Comparison of ENCODE assay signal across 11 cellular contexts in the genomic region with DNA sequence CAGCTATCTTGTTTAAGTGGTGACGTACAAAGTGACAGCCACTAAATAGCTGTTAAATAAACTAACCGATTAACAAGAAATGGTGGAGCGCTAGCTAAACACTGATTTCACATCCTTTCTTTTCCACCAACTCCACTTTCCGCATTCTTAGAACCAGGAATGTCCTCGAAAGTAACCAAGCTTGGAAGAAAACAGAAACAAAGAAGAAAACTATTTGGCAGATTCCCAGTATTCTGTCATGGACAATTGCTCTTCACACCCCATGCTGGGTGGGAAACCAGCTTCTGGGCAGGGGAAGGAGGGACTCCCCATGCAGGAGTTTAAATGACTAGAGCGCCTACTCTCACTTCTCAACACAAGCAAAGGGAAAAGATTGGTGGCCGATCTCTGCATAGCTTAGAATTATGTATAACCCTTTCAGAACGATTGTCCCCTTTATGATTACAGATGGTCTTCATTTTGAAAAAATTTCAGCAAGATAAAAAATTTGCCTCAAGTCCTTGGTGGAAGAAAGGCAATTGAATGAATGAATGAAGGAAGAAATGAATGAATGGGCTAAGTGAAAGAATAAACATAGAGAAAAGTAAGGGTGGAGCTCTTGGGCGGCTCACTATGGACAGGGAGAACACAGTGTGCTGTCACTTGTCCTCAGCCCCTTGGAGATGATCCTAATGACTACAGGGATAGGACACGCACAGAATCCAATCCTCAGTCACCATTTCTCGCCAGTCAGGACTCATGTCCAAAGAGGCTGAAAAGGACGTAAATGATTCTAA.
DNase-seq lines count a peak whose midpoint lies in the region; ATAC-seq and TF ChIP-seq lines count a peak whose summit lies in the region.
"Had no signal": no experiment of that assay in that cellular context is flagged by ENCODE, and none has a peak within 500 bp of the region (broad histone marks: within the 10 kb centered on the region; RNA-seq: fewer than 3 reads in every experiment).

No MANE protein-coding gene starts in this region.

- H3K27me3 Mint-ChIP-seq in activated CD4-positive, alpha-beta T cell treated with anti-CD3 and anti-CD28 coated beads, Interleukin-2, amount 10 ng/mL, durations not matched to agents 24 days and 14 days: peaks cover 1% of the 10 kb centered on the region
- no peaks in the 10 kb centered on the region for H3K27me3 Mint-ChIP-seq in stimulated activated naive CD8-positive, alpha-beta T cell treated with anti-CD3 and anti-CD28 coated beads, Interleukin-15, amount 100 ng/mL, for 72 hours

- H3K4me1 ChIP-seq in Peyer's patch: peaks cover 0 to 3% (median 0%) of the 10 kb centered on the region in 4 donors
- H3K4me1 ChIP-seq: A549 had no signal

- H3K9me3 Mint-ChIP-seq in activated CD4-positive, alpha-beta T cell treated with anti-CD3 and anti-CD28 coated beads, Interleukin-2, amount 10 ng/mL, durations not matched to agents 24 days and 14 days: peaks cover 16% of the 10 kb centered on the region
- H3K9me3 Mint-ChIP-seq in stimulated activated naive CD8-positive, alpha-beta T cell treated with anti-CD3 and anti-CD28 coated beads, Interleukin-15, amount 100 ng/mL, for 72 hours: peaks cover 0 to 10% of the 10 kb centered on the region in 2 donors

- DNase-seq in activated CD4-positive, alpha-beta T cell treated with anti-CD3 and anti-CD28 coated beads, Interleukin-2, amount 10 ng/mL, durations not matched to agents 24 days and 14 days: no peak
- no peak for DNase-seq in activated CD4-positive, alpha-beta T cell treated with anti-CD3 and anti-CD28 coated beads for 4 hours
- no peak for DNase-seq in Peyer's patch
- DNase-seq in glomerular visceral epithelial cell (ENCODE audit: extremely low spot score): peak; percentile 88
- no peak for DNase-seq in stimulated activated naive CD8-positive, alpha-beta T cell treated with anti-CD3 and anti-CD28 coated beads, Interleukin-15, amount 100 ng/mL, for 72 hours
- no peak for DNase-seq in NCI-H1048 (lab: John Stamatoyannopoulos, UW)
- DNase-seq in NCI-H748 (lab: John Stamatoyannopoulos, UW; ENCODE audit: unreplicated experiment): no peak
- DNase-seq: NCI-H774, T1000 had no signal

- H3K27ac ChIP-seq in Peyer's patch: peak overlapping the region; percentile 70 to 87 (median 76)

- peak overlapping the region; percentile 87 for H3K27ac Mint-ChIP-seq in activated CD4-positive, alpha-beta T cell treated with anti-CD3 and anti-CD28 coated beads, Interleukin-2, amount 10 ng/mL, durations not matched to agents 24 days and 14 days
- peak overlapping the region; percentile 96 for H3K27ac Mint-ChIP-seq in stimulated activated naive CD8-positive, alpha-beta T cell treated with anti-CD3 and anti-CD28 coated beads, Interleukin-15, amount 100 ng/mL, for 72 hours

- H3K9me3 ChIP-seq in Peyer's patch: no peaks in the 10 kb centered on the region

- ATAC-seq in stimulated activated naive CD8-positive, alpha-beta T cell treated with anti-CD3 and anti-CD28 coated beads, Interleukin-15, amount 100 ng/mL, for 72 hours: no peak
- no peak for ATAC-seq in GM21825 (IDR thresholded peaks at IDR 0.05; ENCODE audit: unreplicated experiment)
- ATAC-seq: A549 had no signal

- H3K27me3 ChIP-seq in Peyer's patch: no peaks in the 10 kb centered on the region

- peak overlapping the region; percentile 42 to 53 (median 46) for H3K4me3 ChIP-seq in Peyer's patch
- H3K4me3 ChIP-seq: A549 had no signal

- no peaks in the 10 kb centered on the region for H3K36me3 ChIP-seq in Peyer's patch

- no peak for TF ChIP-seq CTCF in Peyer's patch (IDR thresholded peaks at IDR 0.05)

- intact Hi-C loops in activated CD4-positive, alpha-beta T cell treated with anti-CD3 and anti-CD28 coated beads, Interleukin-2, amount 10 ng/mL, durations not matched to agents 24 days and 14 days (cut with micrococcal nuclease): loop anchor here (5.0 kb wide), 2 partner anchors 149 to 209 kb away; a partner anchor contains a TSS

- TF ChIP-seq POLR2A in Peyer's patch (IDR thresholded peaks at IDR 0.05): no peak

- peak overlapping the region; percentile 71 for H3K4me3 Mint-ChIP-seq in activated CD4-positive, alpha-beta T cell treated with anti-CD3 and anti-CD28 coated beads, Interleukin-2, amount 10 ng/mL, durations not matched to agents 24 days and 14 days
- peak overlapping the region; percentile 91 to 94 for H3K4me3 Mint-ChIP-seq in stimulated activated naive CD8-positive, alpha-beta T cell treated with anti-CD3 and anti-CD28 coated beads, Interleukin-15, amount 100 ng/mL, for 72 hours

- H3K36me3 Mint-ChIP-seq in activated CD4-positive, alpha-beta T cell treated with anti-CD3 and anti-CD28 coated beads, Interleukin-2, amount 10 ng/mL, durations not matched to agents 24 days and 14 days (ENCODE audit: low read depth): peaks cover 39% of the 10 kb centered on the region

- peaks cover 60% of the 10 kb centered on the region for H3K4me1 Mint-ChIP-seq in activated CD4-positive, alpha-beta T cell treated with anti-CD3 and anti-CD28 coated beads, Interleukin-2, amount 10 ng/mL, durations not matched to agents 24 days and 14 days
- peaks cover 69% of the 10 kb centered on the region for H3K4me1 Mint-ChIP-seq in stimulated activated naive CD8-positive, alpha-beta T cell treated with anti-CD3 and anti-CD28 coated beads, Interleukin-15, amount 100 ng/mL, for 72 hours
